Comparison of ENCODE assay signal across 25 cellular contexts in genomic region chr4:65083076-65083475, GRCh38.
DNase-seq lines count a peak whose midpoint lies in the region; ATAC-seq and TF ChIP-seq lines count a peak whose summit lies in the region.
"Had no signal": no experiment of that assay in that cellular context is flagged by ENCODE, and none has a peak within 500 bp of the region (broad histone marks: within the 10 kb centered on the region; RNA-seq: fewer than 3 reads in every experiment).

No MANE protein-coding gene starts in this region.

- H3K36me3 ChIP-seq in mesodermal cell (ENCODE audit: control insufficient read depth, insufficient read depth, low read length) (no peaks in the 10 kb centered on the region), Caco-2 (ENCODE audit: control insufficient read depth, insufficient read depth, low read length) (no peaks in the 10 kb centered on the region)
- H3K36me3 ChIP-seq: gastroesophageal sphincter, HAP-1, vagina had no signal

- BruUV-seq in Caco-2 (replicated peaks; lab: Mats Ljungman, UMichigan): no TSS peak

- no peak overlapping the region for H3K4me3 Mint-ChIP-seq in Caco-2 (ENCODE audit: unreplicated experiment)
- H3K4me3 Mint-ChIP-seq: activated naive CD4-positive, alpha-beta T cell treated with anti-CD3 and anti-CD28 coated beads, Interleukin-2, amount 10 ng/mL, durations not matched to agents 7 days and 5 days; CD14-positive monocyte; neural crest cell had no signal

- no peaks in the 10 kb centered on the region for H3K4me1 Mint-ChIP-seq in Caco-2 (ENCODE audit: low read depth, unreplicated experiment)
- H3K4me1 Mint-ChIP-seq: activated naive CD4-positive, alpha-beta T cell treated with anti-CD3 and anti-CD28 coated beads, Interleukin-2, amount 10 ng/mL, durations not matched to agents 7 days and 5 days; CD14-positive monocyte; neural crest cell had no signal

- in situ Hi-C loops in KBM-7 (cut with MboI; ENCODE audit: low pct_unique_long_range_greater_than_20kb, low sequenced_read_pairs): no loop called here

- POLR2A ChIA-PET in Caco-2 (lab: Charles Lee): no interaction called here

- ATAC-seq in HG03460 (IDR thresholded peaks at IDR 0.05; ENCODE audit: unreplicated experiment): no peak
- ATAC-seq: gastroesophageal sphincter, mucosa of descending colon had no signal

- no peak overlapping the region for H3K27ac Mint-ChIP-seq in Caco-2 (ENCODE audit: unreplicated experiment)
- H3K27ac Mint-ChIP-seq: activated naive CD4-positive, alpha-beta T cell treated with anti-CD3 and anti-CD28 coated beads, Interleukin-2, amount 10 ng/mL, durations not matched to agents 7 days and 5 days; CD14-positive monocyte had no signal

- peaks cover 11% of the 10 kb centered on the region for H3K9me3 Mint-ChIP-seq in Caco-2 (ENCODE audit: unreplicated experiment)

- H3K4me1 ChIP-seq in mesodermal cell (ENCODE audit: control insufficient read depth, insufficient read depth, low read length, poor library complexity, severe bottlenecking): peaks cover 5% of the 10 kb centered on the region
- H3K4me1 ChIP-seq in Caco-2: no peaks in the 10 kb centered on the region
- H3K4me1 ChIP-seq: gastroesophageal sphincter, HAP-1, vagina had no signal

- intact Hi-C loops in Caco-2 (cut with micrococcal nuclease; ENCODE audit: unreplicated experiment): no loop called here

- CTCF ChIA-PET in Caco-2 (lab: Charles Lee): no interaction called here

- H3K36me3 Mint-ChIP-seq in Caco-2 (ENCODE audit: insufficient read depth, unreplicated experiment): no peaks in the 10 kb centered on the region
- H3K36me3 Mint-ChIP-seq: activated naive CD4-positive, alpha-beta T cell treated with anti-CD3 and anti-CD28 coated beads, Interleukin-2, amount 10 ng/mL, durations not matched to agents 7 days and 5 days; CD14-positive monocyte had no signal

- no peaks in the 10 kb centered on the region for H3K27me3 Mint-ChIP-seq in Caco-2 (ENCODE audit: insufficient read depth, unreplicated experiment)
- H3K27me3 Mint-ChIP-seq: activated naive CD4-positive, alpha-beta T cell treated with anti-CD3 and anti-CD28 coated beads, Interleukin-2, amount 10 ng/mL, durations not matched to agents 7 days and 5 days had no signal

- H3K27me3 ChIP-seq in Caco-2 (replicated peaks; ENCODE audit: control insufficient read depth, insufficient read depth, low read length): no peaks in the 10 kb centered on the region
- H3K27me3 ChIP-seq: gastroesophageal sphincter, vagina had no signal

- WGBS in mesodermal cell (ENCODE audit: insufficient coverage in 2 of 2), 2 experiments: 38 to 55% methylated on average over 3 of the region's 3 CpGs

- H3K4me3 ChIP-seq in mesodermal cell (ENCODE audit: extremely low read depth, insufficient read depth, low read length, poor library complexity, severe bottlenecking): no peak overlapping the region
- H3K4me3 ChIP-seq in Caco-2 (ENCODE audit: low read depth, low read length): no peak overlapping the region
- H3K4me3 ChIP-seq: gastroesophageal sphincter, HAP-1, mucosa of descending colon, vagina had no signal

- H3K9me3 ChIP-seq in mesodermal cell (ENCODE audit: control insufficient read depth, low read length) (peaks cover 4% of the 10 kb centered on the region), Caco-2 (no peaks in the 10 kb centered on the region)
- H3K9me3 ChIP-seq: gastroesophageal sphincter, HAP-1, vagina had no signal

- H3K27ac ChIP-seq in mesodermal cell (ENCODE audit: low read depth, low read length, severe bottlenecking): peak overlapping the region; percentile 80
- H3K27ac ChIP-seq: gastroesophageal sphincter, vagina had no signal

- DNase-seq in KBM-7 (peak; percentile 11), OCI-M1 (lab: John Stamatoyannopoulos, UW) (peak; percentile 69), foreskin melanocyte (peak; percentile 5), Caco-2 (no peak), retina (no peak)
- DNase-seq: activated naive CD4-positive, alpha-beta T cell treated with anti-CD3 and anti-CD28 coated beads, Interleukin-2, amount 10 ng/mL, durations not matched to agents 7 days and 5 days; anterior cingulate cortex; cerebellar nuclear complex; effector CD4-positive, alpha-beta T cell; GDM1; IMR-90; MM.1S; mucosa of descending colon; NCI-H1436 treated with DMSO at 0.1 percent for 48 hours; NCI-H2171; NCI-H69; posterior cingulate gyrus; T-helper 1 cell had no signal

- TF ChIP-seq CTCF in Caco-2 (IDR thresholded peaks at IDR 0.05; ENCODE audit: insufficient read depth in 1 of 2, low read depth in 1 of 2, low read length in 1 of 2, severe bottlenecking in 1 of 2, unreplicated experiment in 1 of 2): no peak

Comparison
In these comparisons a context has a peak if more than half of its experiments do, and no peak if none do; other contexts are left out.
1. DNase-seq: peak in KBM-7 (single experiment), OCI-M1 (single experiment) and foreskin melanocyte (single experiment); none in Caco-2 (0 of 2) and retina (single experiment).